1 cellular context compared by ENCODE assay signal in genomic region chr16:58331024-58331707, GRCh38.
TF ChIP-seq lines count a peak whose summit lies in the region.

No MANE protein-coding gene starts in this region.

TF ChIP-seq in GM23338, 12 proteins besides CTCF, POLR2A, EP300 and RAD21 (continued from another document):
- TF ChIP-seq ZNF462 (CRISPR knock-in tag; IDR thresholded peaks at IDR 0.05) (no peak), REST (IDR thresholded peaks at IDR 0.05; ENCODE audit: unreplicated experiment) (no peak), CREB1 (CRISPR knock-in tag; IDR thresholded peaks at IDR 0.05; ENCODE audit: low read depth) (no peak), ZNF331 (CRISPR knock-in tag; IDR thresholded peaks at IDR 0.05; ENCODE audit: low read depth) (no peak), ZNF114 (CRISPR knock-in tag; IDR thresholded peaks at IDR 0.05) (no peak)
TF ChIP-seq in GM23338: peak in this region for 1.
